23 cellular contexts compared by ENCODE assay signal in the genomic region with DNA sequence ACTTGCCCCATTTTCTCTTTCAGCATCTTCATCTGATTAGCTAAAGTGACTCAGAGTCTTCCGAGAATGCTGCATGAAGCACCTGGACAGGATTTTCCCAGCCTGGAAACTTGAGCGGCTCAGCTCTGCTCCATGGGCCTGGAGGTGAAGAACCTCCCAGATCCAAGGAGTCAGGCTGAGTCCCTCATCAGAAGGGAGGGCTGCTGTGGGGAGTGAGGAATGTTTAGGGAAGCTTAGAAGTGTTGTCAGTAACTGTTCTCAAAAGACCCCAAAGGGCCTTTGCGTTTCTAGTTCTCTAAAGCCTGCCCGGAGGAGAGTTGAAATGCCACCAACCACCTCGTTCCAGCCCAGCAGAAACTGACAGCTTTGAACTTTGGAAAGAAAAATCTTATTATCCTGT.
"Had no signal": no experiment of that assay in that cellular context is flagged by ENCODE, and none has a peak within 500 bp of the region (broad histone marks: within the 10 kb centered on the region; RNA-seq: fewer than 3 reads in every experiment).

No MANE protein-coding gene starts in this region.

- H3K9ac ChIP-seq: parathyroid adenoma had no signal

- ATAC-seq: heart left ventricle; left cardiac atrium; sciatic nerve; stimulated activated naive B cell treated with anti-CD40 and anti-IgM and Interleukin-4, amounts not matched to agents 10 μg/mL and 1 μg/mL and 100 μg/mL, for 72 hours; stimulated activated naive CD8-positive, alpha-beta T cell treated with anti-CD3 and anti-CD28 coated beads, Interleukin-15, amount 100 ng/mL, for 72 hours had no signal

- H2AFZ ChIP-seq: parathyroid adenoma had no signal

- H3K4me3 ChIP-seq: heart left ventricle, left ventricle myocardium inferior, lung, prostate gland, skin epidermis, testis, tibial nerve had no signal

- H3K4me1 ChIP-seq: parathyroid adenoma, prostate gland, tibial nerve had no signal

- H3K4me3 Mint-ChIP-seq: naive B cell; nephron; stimulated activated naive B cell treated with anti-CD40 and anti-IgM and Interleukin-4, amounts not matched to agents 10 μg/mL and 1 μg/mL and 100 μg/mL, for 72 hours; stimulated activated naive CD8-positive, alpha-beta T cell treated with anti-CD3 and anti-CD28 coated beads, Interleukin-15, amount 100 ng/mL, for 72 hours had no signal

- H3K36me3 ChIP-seq: heart left ventricle, left ventricle myocardium inferior, prostate gland, tibial nerve had no signal

- H3K4me1 Mint-ChIP-seq: naive B cell; nephron; stimulated activated naive B cell treated with anti-CD40 and anti-IgM and Interleukin-4, amounts not matched to agents 10 μg/mL and 1 μg/mL and 100 μg/mL, for 72 hours; stimulated activated naive CD8-positive, alpha-beta T cell treated with anti-CD3 and anti-CD28 coated beads, Interleukin-15, amount 100 ng/mL, for 72 hours had no signal

- H3K9me3 ChIP-seq: heart left ventricle, left ventricle myocardium inferior, prostate gland, testis, tibial nerve had no signal

- H3K9me3 Mint-ChIP-seq: nephron; stimulated activated naive CD8-positive, alpha-beta T cell treated with anti-CD3 and anti-CD28 coated beads, Interleukin-15, amount 100 ng/mL, for 72 hours had no signal

- H3K36me3 Mint-ChIP-seq: naive B cell; stimulated activated naive B cell treated with anti-CD40 and anti-IgM and Interleukin-4, amounts not matched to agents 10 μg/mL and 1 μg/mL and 100 μg/mL, for 72 hours had no signal

- DNase-seq: cerebellar nuclear complex; dermis blood vessel endothelial cell; heart left ventricle; hypothalamus; kidney; left cardiac atrium; left ventricle myocardium inferior; mesenchymal stem cell; naive B cell; stimulated activated CD4-positive, alpha-beta T cell treated with anti-CD3 and anti-CD28 coated beads, Interleukin-2, amount 100 ng/mL, for 24 hours; stimulated activated CD4-positive, alpha-beta T cell treated with anti-CD3 and anti-CD28 coated beads, Interleukin-4, amount 100 ng/mL, for 4 hours; stimulated activated naive B cell treated with anti-CD40 and anti-IgM and Interleukin-4, amounts not matched to agents 10 μg/mL and 1 μg/mL and 100 μg/mL, for 72 hours; stimulated activated naive CD8-positive, alpha-beta T cell treated with anti-CD3 and anti-CD28 coated beads, Interleukin-15, amount 100 ng/mL, for 72 hours; testis had no signal

- H3K27ac Mint-ChIP-seq: naive B cell; nephron; stimulated activated naive B cell treated with anti-CD40 and anti-IgM and Interleukin-4, amounts not matched to agents 10 μg/mL and 1 μg/mL and 100 μg/mL, for 72 hours had no signal

- H3K27me3 ChIP-seq: testis, tibial nerve had no signal

- FAIRE-seq: colon, frontal cortex, kidney had no signal

- H3K79me2 ChIP-seq: parathyroid adenoma had no signal

- H3K27ac ChIP-seq: heart left ventricle, left ventricle myocardium inferior, parathyroid adenoma, prostate gland, testis, tibial nerve had no signal
